Comparison of ENCODE assay signal across 11 cellular contexts in the genomic region with DNA sequence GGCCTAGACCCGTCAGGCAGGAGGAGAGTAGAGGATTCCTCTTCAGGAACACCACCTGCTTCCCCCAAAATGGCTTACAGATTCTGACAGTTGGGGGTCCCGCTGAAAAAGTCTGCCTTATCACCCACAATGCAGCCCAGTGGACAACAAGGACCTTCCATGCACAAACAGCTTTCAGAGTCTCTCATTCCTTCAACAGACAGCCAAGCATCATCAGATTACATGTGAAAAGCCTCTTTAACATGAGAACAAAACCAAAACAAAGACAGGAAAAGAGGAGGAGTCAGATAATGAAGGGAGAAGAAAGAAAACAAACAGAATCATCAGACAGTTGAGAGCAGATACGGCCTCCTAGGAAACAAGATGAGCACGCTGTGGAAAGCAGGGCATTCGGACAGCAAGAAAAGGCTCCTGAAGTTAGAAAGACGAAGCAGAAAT.
DNase-seq lines count a peak whose midpoint lies in the region; ATAC-seq lines count a peak whose summit lies in the region.
"Had no signal": no experiment of that assay in that cellular context is flagged by ENCODE, and none has a peak within 500 bp of the region (broad histone marks: within the 10 kb centered on the region; RNA-seq: fewer than 3 reads in every experiment).

No MANE protein-coding gene starts in this region.

- ATAC-seq in GM21526 (IDR thresholded peaks at IDR 0.05; ENCODE audit: low FRiP score, unreplicated experiment) (no peak), GM18517 (IDR thresholded peaks at IDR 0.05; ENCODE audit: unreplicated experiment) (no peak)
- ATAC-seq: left colon had no signal

- H3K36me3 ChIP-seq in subcutaneous abdominal adipose tissue (ENCODE audit: control insufficient read depth in 5 of 5, insufficient read depth in 5 of 5, low read length in 5 of 5): peaks cover 23 to 62% (median 50%) of the 10 kb centered on the region in 5 donors

- no peaks in the 10 kb centered on the region for H3K9me3 ChIP-seq in subcutaneous abdominal adipose tissue (ENCODE audit: control insufficient read depth in 5 of 5, low read length in 5 of 5)

- H3K9ac ChIP-seq in subcutaneous abdominal adipose tissue (ENCODE audit: low read length in 5 of 5): peak overlapping the region in 1 of 5 donors; percentile 31

- peaks cover 28 to 63% (median 49%) of the 10 kb centered on the region in 5 donors for H3K4me1 ChIP-seq in subcutaneous abdominal adipose tissue (ENCODE audit: control insufficient read depth in 5 of 5, insufficient read depth in 5 of 5, low read length in 5 of 5)

- DNase-seq in NCI-H510A treated with DMSO at 0.1 percent for 48 hours (lab: John Stamatoyannopoulos, UW) (peak; percentile 80), NCI-H510A (lab: John Stamatoyannopoulos, UW) (no peak), astrocyte of the hippocampus (ENCODE audit: low read depth, low spot score) (peak; percentile 22), iPS-NIHi7 (ENCODE audit: extremely low spot score) (peak; percentile 68), HUDEP-2 (lab: John Stamatoyannopoulos, UW; ENCODE audit: unreplicated experiment in 76 of 76) (no peak)
- DNase-seq: activated T-cell treated with anti-CD3 and anti-CD28 coated beads, Interleukin-2, amount 50 U/mL, for 1 hour; OCI-M1 had no signal

- peak overlapping the region; percentile 97 for H3K27ac ChIP-seq in subcutaneous abdominal adipose tissue (ENCODE audit: low read depth, low read length)

- H3K4me3 ChIP-seq in subcutaneous abdominal adipose tissue (ENCODE audit: low read depth in 1 of 5, low read length in 5 of 5): no peak overlapping the region

- no peaks in the 10 kb centered on the region for H3K27me3 ChIP-seq in subcutaneous abdominal adipose tissue (ENCODE audit: control insufficient read depth in 5 of 5, insufficient read depth in 4 of 5, low read length in 5 of 5)

Comparison
In these comparisons a context has a peak if more than half of its experiments do, and no peak if none do; other contexts are left out.
1. DNase-seq: peak in NCI-H510A treated with DMSO at 0.1 percent for 48 hours (single experiment), astrocyte of the hippocampus (single experiment) and iPS-NIHi7 (single experiment); none in NCI-H510A (single experiment) and HUDEP-2 (0 of 76).